Comparison of ENCODE assay signal across 19 cellular contexts in the genomic region with DNA sequence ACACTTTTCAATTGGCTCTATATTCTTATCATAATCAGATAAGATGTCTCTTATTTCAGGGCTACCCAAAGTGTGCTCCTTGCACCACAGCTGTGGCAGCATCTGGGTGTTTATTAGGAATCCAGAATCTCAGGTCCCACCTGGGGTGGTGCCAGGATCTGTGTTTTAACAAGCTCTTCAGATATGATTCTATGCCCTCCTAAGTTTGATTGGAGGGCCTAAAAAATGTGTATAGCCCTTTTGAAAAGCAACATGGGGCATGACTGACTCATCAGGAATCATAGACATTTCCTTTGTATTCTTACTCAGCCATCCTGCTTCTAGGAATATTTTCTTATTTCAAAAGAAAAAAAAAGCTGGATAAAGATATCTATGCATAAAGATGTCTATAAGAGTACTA.
DNase-seq lines count a peak whose midpoint lies in the region; ATAC-seq and TF ChIP-seq lines count a peak whose summit lies in the region.
"Had no signal": no experiment of that assay in that cellular context is flagged by ENCODE, and none has a peak within 500 bp of the region (broad histone marks: within the 10 kb centered on the region; RNA-seq: fewer than 3 reads in every experiment).

No MANE protein-coding gene starts in this region.

- CTCF ChIA-PET in CD8-positive, alpha-beta T cell (lab: Charles Lee), result interaction anchor here (5.4 to 6.9 kb wide), 2 partner anchors 126 to 135 kb away, joined by 52 to 136 read pairs; no protein-coding TSS in a partner anchor

- H3K4me3 ChIP-seq in ACC112 (ENCODE audit: low read depth, low read length), result no peak overlapping the region
- no peak overlapping the region for H3K4me3 ChIP-seq in fibroblast of pulmonary artery (replicated peaks; ENCODE audit: low read depth, low read length)
- no peak overlapping the region for H3K4me3 ChIP-seq in CD8-positive, alpha-beta T cell (ENCODE audit: low read depth, low read length)
- H3K4me3 ChIP-seq: lower lobe of right lung, Peyer's patch had no signal

- peak; percentile 65 for DNase-seq in HCEC 1CT
- DNase-seq in SW 1271 (lab: John Stamatoyannopoulos, UW), result peak; percentile 9 to 28
- DNase-seq in fibroblast of pulmonary artery (ENCODE audit: low read depth), result peak; percentile 63
- DNase-seq in NCI-H69 (lab: John Stamatoyannopoulos, UW), result no peak
- DNase-seq in GM19238 (ENCODE audit: insufficient read length, low spot score), result no peak
- no peak for DNase-seq in CD8-positive, alpha-beta T cell
- DNase-seq: ACHN; activated CD8-positive, alpha-beta memory T cell treated with anti-CD3 and anti-CD28 coated beads, Interleukin-2, amount 10 ng/mL, durations not matched to agents 7 days and 5 days; activated effector memory CD4-positive, alpha-beta T cell treated with anti-CD3 and anti-CD28 coated beads, Interleukin-2, amount 50 U/mL, for 16 hours; COR-L47; lower lobe of right lung; NCI-H526; Peyer's patch; stimulated activated CD4-positive, alpha-beta T cell treated with anti-CD3 and anti-CD28 coated beads, Interleukin-15, amount 100 ng/mL, for 24 hours had no signal

- H3K36me3 Mint-ChIP-seq in CD8-positive, alpha-beta T cell, result no peaks in the 10 kb centered on the region
- H3K36me3 Mint-ChIP-seq: activated CD8-positive, alpha-beta memory T cell treated with anti-CD3 and anti-CD28 coated beads, Interleukin-2, amount 10 ng/mL, durations not matched to agents 7 days and 5 days; natural killer cell treated with Interleukin-12 subunit alpha and Interleukin-12 subunit beta and Interleukin-15 and Interleukin-18, amount 100 ng/mL, for 72 hours had no signal

- H3K9me3 ChIP-seq in CD8-positive, alpha-beta T cell (ENCODE audit: low read length), result no peaks in the 10 kb centered on the region
- H3K9me3 ChIP-seq: lower lobe of right lung, Peyer's patch had no signal

- no peaks in the 10 kb centered on the region for H3K36me3 ChIP-seq in ACC112 (ENCODE audit: insufficient read depth, low read length)
- H3K36me3 ChIP-seq in CD8-positive, alpha-beta T cell (ENCODE audit: insufficient read depth, low read length), result no peaks in the 10 kb centered on the region
- H3K36me3 ChIP-seq: lower lobe of right lung, Peyer's patch had no signal

- H3K4me1 Mint-ChIP-seq in CD8-positive, alpha-beta T cell (ENCODE audit: low read depth), result no peaks in the 10 kb centered on the region
- H3K4me1 Mint-ChIP-seq: activated CD8-positive, alpha-beta memory T cell treated with anti-CD3 and anti-CD28 coated beads, Interleukin-2, amount 10 ng/mL, durations not matched to agents 7 days and 5 days had no signal

- H3K79me2 ChIP-seq in ACC112 (ENCODE audit: control insufficient read depth, insufficient read depth, low read length, unreplicated experiment), result no peaks in the 10 kb centered on the region

- peaks cover 5% of the 10 kb centered on the region for H3K27me3 Mint-ChIP-seq in CD8-positive, alpha-beta T cell (ENCODE audit: low read depth)

- POLR2A ChIA-PET in CD8-positive, alpha-beta T cell (lab: Charles Lee), result interaction anchor here (0.9 kb wide), 1 partner anchor 448 kb away, joined by 3 read pairs; no protein-coding TSS in a partner anchor

- peaks cover 14% of the 10 kb centered on the region for H3K4me1 ChIP-seq in ACC112 (ENCODE audit: control insufficient read depth, insufficient read depth, low read length, unreplicated experiment)
- no peaks in the 10 kb centered on the region for H3K4me1 ChIP-seq in CD8-positive, alpha-beta T cell (ENCODE audit: insufficient read depth, low read length)
- H3K4me1 ChIP-seq: lower lobe of right lung, Peyer's patch had no signal

- no peak for ATAC-seq in GM18502 (IDR thresholded peaks at IDR 0.05; ENCODE audit: poor library complexity, unreplicated experiment)
- no peak for ATAC-seq in CD8-positive, alpha-beta T cell
- ATAC-seq: activated CD8-positive, alpha-beta memory T cell treated with anti-CD3 and anti-CD28 coated beads, Interleukin-2, amount 10 ng/mL, durations not matched to agents 7 days and 5 days; foreskin keratinocyte; lower lobe of right lung; natural killer cell treated with Interleukin-12 subunit alpha and Interleukin-12 subunit beta and Interleukin-15 and Interleukin-18, amount 100 ng/mL, for 72 hours had no signal

- 0 out of 2 replicates have a peak overlapping the region, but pooled peaks have one; percentile 14 for H3K27ac ChIP-seq in ACC112 (ENCODE audit: low read depth, low read length)
- H3K27ac ChIP-seq in CD8-positive, alpha-beta T cell (ENCODE audit: low read depth, low read length), result no peak overlapping the region
- H3K27ac ChIP-seq: foreskin keratinocyte, lower lobe of right lung, Peyer's patch had no signal

- H3K27ac Mint-ChIP-seq in CD8-positive, alpha-beta T cell, result no peak overlapping the region
- H3K27ac Mint-ChIP-seq: activated CD8-positive, alpha-beta memory T cell treated with anti-CD3 and anti-CD28 coated beads, Interleukin-2, amount 10 ng/mL, durations not matched to agents 7 days and 5 days; natural killer cell treated with Interleukin-12 subunit alpha and Interleukin-12 subunit beta and Interleukin-15 and Interleukin-18, amount 100 ng/mL, for 72 hours; T-helper 1 cell treated with Interleukin-12 subunit alpha and Interleukin-12 subunit beta and Interleukin-4 antibody, amounts not matched to agents 30 μg/mL and 1 μg/mL, for 36 hours had no signal

- no peaks in the 10 kb centered on the region for H3K27me3 ChIP-seq in ACC112 (ENCODE audit: insufficient read depth, low read length)
- H3K27me3 ChIP-seq in CD8-positive, alpha-beta T cell (ENCODE audit: insufficient read depth, low read length), result no peaks in the 10 kb centered on the region
- H3K27me3 ChIP-seq: foreskin keratinocyte, Peyer's patch had no signal

- peak overlapping the region; percentile 79 for H2AFZ ChIP-seq in ACC112 (ENCODE audit: low read length, unreplicated experiment)

- no peak overlapping the region for H3K4me3 Mint-ChIP-seq in CD8-positive, alpha-beta T cell
- H3K4me3 Mint-ChIP-seq: activated CD8-positive, alpha-beta memory T cell treated with anti-CD3 and anti-CD28 coated beads, Interleukin-2, amount 10 ng/mL, durations not matched to agents 7 days and 5 days; natural killer cell treated with Interleukin-12 subunit alpha and Interleukin-12 subunit beta and Interleukin-15 and Interleukin-18, amount 100 ng/mL, for 72 hours; T-helper 1 cell treated with Interleukin-12 subunit alpha and Interleukin-12 subunit beta and Interleukin-4 antibody, amounts not matched to agents 30 μg/mL and 1 μg/mL, for 36 hours had no signal

- intact Hi-C loops in CD8-positive, alpha-beta T cell (cut with DNase I, micrococcal nuclease), result no loop called here

- no peaks in the 10 kb centered on the region for H3K9me3 Mint-ChIP-seq in CD8-positive, alpha-beta T cell
- H3K9me3 Mint-ChIP-seq: natural killer cell treated with Interleukin-12 subunit alpha and Interleukin-12 subunit beta and Interleukin-15 and Interleukin-18, amount 100 ng/mL, for 72 hours; T-helper 1 cell treated with Interleukin-12 subunit alpha and Interleukin-12 subunit beta and Interleukin-4 antibody, amounts not matched to agents 30 μg/mL and 1 μg/mL, for 36 hours had no signal

- no peak for TF ChIP-seq CTCF in fibroblast of pulmonary artery (IDR thresholded peaks at IDR 0.05; ENCODE audit: low read length, missing control alignments)
- TF ChIP-seq CTCF in CD8-positive, alpha-beta T cell (IDR thresholded peaks at IDR 0.05), result no peak

Comparison
In these comparisons a context has a peak if more than half of its experiments do, and no peak if none do; other contexts are left out.
1. DNase-seq: peak in HCEC 1CT (single experiment), SW 1271 (2 of 2) and fibroblast of pulmonary artery (single experiment); none in NCI-H69 (single experiment), GM19238 (single experiment) and CD8-positive, alpha-beta T cell (0 of 7).